In the genomic region with DNA sequence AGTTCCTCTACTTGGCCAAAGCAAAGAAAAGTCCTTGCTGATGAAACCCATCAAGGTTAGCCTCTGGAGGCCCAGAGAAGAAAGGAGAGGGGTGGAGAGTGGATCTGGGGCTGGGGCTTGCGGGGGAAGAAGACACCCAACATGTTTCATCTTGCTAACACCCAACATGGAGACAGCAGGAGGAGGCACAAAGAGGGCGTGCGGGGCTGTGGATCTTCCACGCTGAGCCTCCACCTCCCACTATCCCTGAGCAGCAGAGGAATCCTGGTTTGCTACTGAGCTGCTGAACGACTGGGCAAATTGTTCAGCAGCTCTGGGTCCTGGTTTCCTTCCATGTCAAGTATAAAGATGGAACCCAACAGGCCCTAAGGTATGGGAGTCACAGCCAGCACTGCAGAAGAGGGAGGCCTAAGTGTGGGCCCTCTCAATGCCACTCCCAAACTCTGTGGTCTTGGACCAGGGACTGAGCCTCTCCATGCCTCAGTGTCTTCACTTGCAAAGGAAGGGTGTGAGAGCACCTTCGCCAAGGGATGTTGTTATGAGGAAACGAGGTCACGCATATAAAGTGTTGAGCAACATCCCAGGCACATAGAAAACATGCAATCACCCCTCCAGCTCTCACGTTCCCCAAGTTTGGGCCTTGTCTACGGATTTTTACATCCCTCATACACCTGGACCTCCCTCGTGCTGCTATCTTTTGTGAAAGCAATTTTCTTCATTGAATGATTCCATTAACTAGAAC, we compare ENCODE assay signal across 1 cellular context.
TF ChIP-seq lines count a peak whose summit lies in the region.

No MANE protein-coding gene starts in this region.

TF ChIP-seq in H1, 55 proteins besides CTCF, POLR2A, EP300 and RAD21 (continued from another document):
- TF ChIP-seq CBX5 (IDR thresholded peaks at IDR 0.05; ENCODE audit: low read depth, low read length) (no peak), HDAC2 (IDR thresholded peaks at IDR 0.05; ENCODE audit: borderline replicate concordance in 1 of 2, low read depth in 2 of 2, low read length in 2 of 2) (no peak)
